ENCODE assay signal across 16 cellular contexts in the genomic region with DNA sequence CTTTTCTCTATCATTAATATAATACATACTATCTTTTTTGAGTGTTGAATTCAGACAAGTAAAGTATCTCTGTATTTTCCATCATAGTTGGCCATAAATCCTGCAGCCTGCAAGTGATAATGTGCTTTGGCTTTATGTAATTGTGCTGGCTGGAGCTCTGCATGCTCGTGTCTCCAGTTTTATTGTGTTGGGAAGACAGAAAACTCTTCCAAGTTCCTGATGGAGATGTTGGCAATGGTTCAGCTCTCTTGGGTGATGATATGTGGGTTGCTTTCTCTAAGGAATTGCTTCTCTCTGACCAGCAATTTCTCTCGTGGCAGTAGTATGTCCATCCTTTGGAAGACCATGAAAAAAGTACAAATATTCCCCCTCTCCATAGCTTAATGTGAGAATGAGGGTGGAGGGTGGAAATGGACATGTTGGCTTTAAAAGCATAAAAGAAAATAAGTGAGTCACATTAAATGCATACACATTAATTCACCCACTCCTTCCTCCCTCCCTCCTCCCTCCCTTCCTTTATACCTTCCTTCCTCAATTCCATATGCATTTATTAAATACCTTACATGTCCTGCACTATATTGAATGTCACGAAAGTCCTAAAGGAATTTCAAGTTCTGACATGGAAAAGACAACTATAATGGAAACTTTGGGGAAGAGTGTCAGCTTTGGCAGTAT.
DNase-seq lines count a peak whose midpoint lies in the region; ATAC-seq lines count a peak whose summit lies in the region.
"Had no signal": no experiment of that assay in that cellular context is flagged by ENCODE, and none has a peak within 500 bp of the region (broad histone marks: within the 10 kb centered on the region; RNA-seq: fewer than 3 reads in every experiment).

No MANE protein-coding gene starts in this region.

- no peaks in the 10 kb centered on the region for H3K36me3 Mint-ChIP-seq in activated naive CD4-positive, alpha-beta T cell treated with anti-CD3 and anti-CD28 coated beads, Interleukin-2, amount 50 U/mL, for 72 hours
- H3K36me3 Mint-ChIP-seq: naive thymus-derived CD8-positive, alpha-beta T cell had no signal

- ATAC-seq in activated naive CD4-positive, alpha-beta T cell treated with anti-CD3 and anti-CD28 coated beads, Interleukin-2, amount 50 U/mL, for 72 hours: no peak
- ATAC-seq: lower lobe of right lung; naive thymus-derived CD8-positive, alpha-beta T cell; T-helper 17 cell had no signal

- H3K4me3 ChIP-seq in skeletal muscle cell (ENCODE audit: low read depth, low read length): no peak overlapping the region
- H3K4me3 ChIP-seq: HAP-1, lower lobe of right lung had no signal

- DNase-seq in NCI-H1105 treated with DMSO at 0.1 percent for 48 hours (lab: John Stamatoyannopoulos, UW) (peak; percentile 6), NCI-H1105 (lab: John Stamatoyannopoulos, UW) (no peak), M059J (ENCODE audit: low read depth) (peak; percentile 60), dermis blood vessel endothelial cell (peak; percentile 41), skeletal muscle cell (ENCODE audit: low read depth) (peak; percentile 74), GF-D8 (lab: John Stamatoyannopoulos, UW) (no peak), NCI-H524 (lab: John Stamatoyannopoulos, UW) (no peak)
- no peak for DNase-seq in activated naive CD4-positive, alpha-beta T cell treated with anti-CD3 and anti-CD28 coated beads, Interleukin-2, amount 50 U/mL, for 72 hours (ENCODE audit: low spot score in 2 of 2)
- DNase-seq: amygdala; COR-L47; lower lobe of right lung; naive thymus-derived CD8-positive, alpha-beta T cell; T-helper 17 cell had no signal

- no peaks in the 10 kb centered on the region for H3K9me3 Mint-ChIP-seq in activated naive CD4-positive, alpha-beta T cell treated with anti-CD3 and anti-CD28 coated beads, Interleukin-2, amount 50 U/mL, for 72 hours
- H3K9me3 Mint-ChIP-seq: activated T-helper 2 cell treated with anti-CD3 and anti-CD28 coated beads, Interferon-gamma antibody, Interleukin-2, Interleukin-4, amounts not matched to agents 10 μg/mL and 5 μg/mL and 100 μg/mL, durations not matched to agents 14 hours and 24 hours and 36 hours; naive thymus-derived CD8-positive, alpha-beta T cell; stimulated activated naive CD8-positive, alpha-beta T cell treated with anti-CD3 and anti-CD28 coated beads, Interleukin-15, Interleukin-2, amounts not matched to agents 100 ng/mL and 50 ng/mL, for 24 hours had no signal

- no peak overlapping the region for H3K27ac Mint-ChIP-seq in activated naive CD4-positive, alpha-beta T cell treated with anti-CD3 and anti-CD28 coated beads, Interleukin-2, amount 50 U/mL, for 72 hours
- H3K27ac Mint-ChIP-seq: activated T-helper 2 cell treated with anti-CD3 and anti-CD28 coated beads, Interferon-gamma antibody, Interleukin-2, Interleukin-4, amounts not matched to agents 10 μg/mL and 5 μg/mL and 100 μg/mL, durations not matched to agents 14 hours and 24 hours and 36 hours; naive thymus-derived CD8-positive, alpha-beta T cell; stimulated activated naive CD8-positive, alpha-beta T cell treated with anti-CD3 and anti-CD28 coated beads, Interleukin-15, Interleukin-2, amounts not matched to agents 100 ng/mL and 50 ng/mL, for 24 hours; T-helper 17 cell had no signal

Comparison
In these comparisons a context has a peak if more than half of its experiments do, and no peak if none do; other contexts are left out.
1. DNase-seq: peak in NCI-H1105 treated with DMSO at 0.1 percent for 48 hours (single experiment), M059J (single experiment), dermis blood vessel endothelial cell (single experiment) and skeletal muscle cell (single experiment); none in NCI-H1105 (single experiment), activated naive CD4-positive, alpha-beta T cell treated with anti-CD3 and anti-CD28 coated beads, Interleukin-2, amount 50 U/mL, for 72 hours (0 of 2), GF-D8 (single experiment) and NCI-H524 (0 of 2).